ENCODE assay signal across 19 cellular contexts in genomic region chr18:55334875-55335274, GRCh38.
DNase-seq lines count a peak whose midpoint lies in the region; ATAC-seq and TF ChIP-seq lines count a peak whose summit lies in the region.
"Had no signal": no experiment of that assay in that cellular context is flagged by ENCODE, and none has a peak within 500 bp of the region (broad histone marks: within the 10 kb centered on the region; RNA-seq: fewer than 3 reads in every experiment).

No MANE protein-coding gene starts in this region.

- DNase-seq in G401 (ENCODE audit: low spot score) (peak; percentile 83), NCI-H2171 (lab: John Stamatoyannopoulos, UW) (peak; percentile 48), globus pallidus (ENCODE audit: low spot score) (peak; percentile 82), posterior cingulate gyrus (peak in 6 of 10 donors; percentile 43 to 90 (median 70)), ACHN (no peak), UCSD-AML1 (lab: John Stamatoyannopoulos, UW; ENCODE audit: unreplicated experiment) (no peak), left lung (no peak)
- DNase-seq: activated CD4-positive, alpha-beta T cell treated with anti-CD3 and anti-CD28 coated beads, Interleukin-2, amount 50 U/mL, for 48 hours; activated naive CD8-positive, alpha-beta T cell treated with anti-CD3 and anti-CD28 coated beads, Interleukin-2, amount 10 ng/mL, durations not matched to agents 7 days and 5 days; activated T-cell treated with anti-CD3 and anti-CD28 coated beads, Interleukin-2, amount 50 U/mL, for 48 hours; DMS79; effector memory CD8-positive, alpha-beta T cell; Kasumi-1; naive B cell; NCI-H187 treated with DMSO at 0.1 percent for 48 hours had no signal

- intact Hi-C loops in posterior cingulate gyrus (cut with DNase I), result loop anchor here (5.0 kb wide), 1 partner anchor 103 kb away; no protein-coding TSS in a partner anchor
- intact Hi-C loops in left lung (cut with DNase I), result no loop called here

- H3K27ac ChIP-seq in left lung, result no peak overlapping the region
- H3K27ac ChIP-seq: prostate gland, SJSA1 had no signal

- no peak for ATAC-seq in GM18870 (IDR thresholded peaks at IDR 0.05; ENCODE audit: unreplicated experiment)
- no peak for ATAC-seq in left lung
- ATAC-seq: effector memory CD8-positive, alpha-beta T cell; left lobe of liver had no signal

- no peak for TF ChIP-seq CTCF in left lung (IDR thresholded peaks at IDR 0.05)

- peaks cover 5 to 27% of the 10 kb centered on the region in 2 donors for H3K4me1 ChIP-seq in left lung
- H3K4me1 ChIP-seq: prostate gland, SJSA1 had no signal

- H3K4me3 ChIP-seq in left lung, result no peak overlapping the region
- H3K4me3 ChIP-seq: prostate gland, SJSA1 had no signal

- in situ Hi-C loops in G401 (cut with HindIII; ENCODE audit: low sequenced_read_pairs) (no loop called here), ACHN (cut with HindIII; ENCODE audit: low pct_ligation_motif_present, low pct_unique_long_range_greater_than_20kb, low sequenced_read_pairs) (no loop called here)

- H3K36me3 ChIP-seq in left lung, result no peaks in the 10 kb centered on the region
- H3K36me3 ChIP-seq: prostate gland, SJSA1 had no signal

- no peaks in the 10 kb centered on the region for H3K9me3 ChIP-seq in left lung
- H3K9me3 ChIP-seq: prostate gland, SJSA1 had no signal

- H3K27me3 ChIP-seq in left lung, result no peaks in the 10 kb centered on the region
- H3K27me3 ChIP-seq: SJSA1 had no signal

Comparison
In these comparisons a context has a peak if more than half of its experiments do, and no peak if none do; other contexts are left out.
1. DNase-seq: peak in G401 (single experiment), NCI-H2171 (single experiment), globus pallidus (single experiment) and posterior cingulate gyrus (6 of 10); none in ACHN (single experiment), UCSD-AML1 (single experiment) and left lung (0 of 2).